Comparison of ENCODE assay signal across 1 cellular context in the genomic region with DNA sequence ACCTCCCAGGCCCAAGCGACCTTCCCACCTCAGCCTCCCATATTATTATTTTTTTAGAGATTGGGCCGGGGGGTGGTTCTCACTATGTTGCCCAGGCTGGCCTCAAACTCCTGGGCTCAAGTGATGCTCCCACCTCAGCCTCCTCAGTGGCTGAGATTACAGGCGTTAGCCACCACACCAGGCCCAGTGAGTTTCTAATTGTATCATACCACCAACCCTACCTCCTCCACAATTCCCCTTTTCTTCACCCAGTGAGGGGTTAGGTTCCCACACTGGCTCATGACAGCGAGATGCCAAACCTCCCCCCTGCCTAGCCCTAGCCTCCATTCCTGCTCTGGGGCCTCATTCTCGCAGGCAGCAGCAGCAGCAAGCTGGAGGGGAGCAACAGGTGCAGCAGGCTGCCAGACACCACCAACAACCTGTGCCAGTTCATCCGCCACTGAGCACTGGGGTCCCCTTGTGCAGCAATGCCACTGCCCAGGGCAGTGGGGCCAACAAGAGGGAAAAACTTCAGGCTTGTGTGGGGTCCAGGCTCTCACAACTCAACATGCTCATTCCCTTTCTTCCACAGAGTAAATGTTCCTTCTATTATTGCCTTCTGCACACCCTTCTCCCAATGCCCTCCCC.
TF ChIP-seq lines count a peak whose summit lies in the region.

No MANE protein-coding gene starts in this region.

TF ChIP-seq in GM12878, 131 proteins besides CTCF, POLR2A, EP300 and RAD21:
- TF ChIP-seq CHD1 (IDR thresholded peaks at IDR 0.05; ENCODE audit: low read depth, low read length), result no peak
